Comparison of ENCODE assay signal across 1 cellular context in the genomic region with DNA sequence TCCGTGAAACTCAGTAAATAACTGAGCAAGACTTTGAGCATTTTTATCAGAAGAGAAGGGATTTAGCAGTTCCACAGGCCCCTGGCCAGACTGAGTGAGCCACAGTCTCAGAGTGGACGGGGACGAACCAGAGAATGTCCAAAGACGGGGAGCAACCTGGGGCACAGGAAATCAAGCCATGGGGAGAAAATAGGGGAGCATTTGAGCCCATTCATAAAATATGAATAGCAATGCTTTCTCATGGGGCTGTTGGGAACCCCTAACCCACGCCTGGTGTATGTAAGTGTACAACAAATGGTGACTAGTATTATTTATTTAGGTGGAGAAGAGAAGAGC.
TF ChIP-seq lines count a peak whose summit lies in the region.

No MANE protein-coding gene starts in this region.

TF ChIP-seq in HCT116, 20 proteins besides CTCF, POLR2A, EP300 and RAD21:
- TF ChIP-seq FOSL1 (IDR thresholded peaks at IDR 0.05; ENCODE audit: low read depth), result no peak
- TF ChIP-seq EZH2phosphoT487 (IDR thresholded peaks at IDR 0.05; ENCODE audit: borderline replicate concordance), result no peak
- no peak for TF ChIP-seq SRF (IDR thresholded peaks at IDR 0.05; ENCODE audit: low read depth)
- no peak for TF ChIP-seq JUND (IDR thresholded peaks at IDR 0.05)
- no peak for TF ChIP-seq EZH2 (IDR thresholded peaks at IDR 0.05)
- TF ChIP-seq SP1 (IDR thresholded peaks at IDR 0.05; ENCODE audit: low read depth), result no peak
- no peak for TF ChIP-seq ZNF274 (IDR thresholded peaks at IDR 0.05; ENCODE audit: low read depth, low read length)
- TF ChIP-seq SIN3A (IDR thresholded peaks at IDR 0.05; ENCODE audit: low read depth), result no peak
- no peak for TF ChIP-seq POLR2AphosphoS5 (IDR thresholded peaks at IDR 0.05; ENCODE audit: low read depth, low read length)
- TF ChIP-seq ELF1 (IDR thresholded peaks at IDR 0.05; ENCODE audit: borderline replicate concordance, low read depth), result no peak
- TF ChIP-seq, protein P1, sequence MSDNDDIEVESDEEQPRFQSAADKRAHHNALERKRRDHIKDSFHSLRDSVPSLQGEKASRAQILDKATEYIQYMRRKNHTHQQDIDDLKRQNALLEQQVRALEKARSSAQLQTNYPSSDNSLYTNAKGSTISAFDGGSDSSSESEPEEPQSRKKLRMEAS (IDR thresholded peaks at IDR 0.05), result no peak
- TF ChIP-seq, protein P2, sequence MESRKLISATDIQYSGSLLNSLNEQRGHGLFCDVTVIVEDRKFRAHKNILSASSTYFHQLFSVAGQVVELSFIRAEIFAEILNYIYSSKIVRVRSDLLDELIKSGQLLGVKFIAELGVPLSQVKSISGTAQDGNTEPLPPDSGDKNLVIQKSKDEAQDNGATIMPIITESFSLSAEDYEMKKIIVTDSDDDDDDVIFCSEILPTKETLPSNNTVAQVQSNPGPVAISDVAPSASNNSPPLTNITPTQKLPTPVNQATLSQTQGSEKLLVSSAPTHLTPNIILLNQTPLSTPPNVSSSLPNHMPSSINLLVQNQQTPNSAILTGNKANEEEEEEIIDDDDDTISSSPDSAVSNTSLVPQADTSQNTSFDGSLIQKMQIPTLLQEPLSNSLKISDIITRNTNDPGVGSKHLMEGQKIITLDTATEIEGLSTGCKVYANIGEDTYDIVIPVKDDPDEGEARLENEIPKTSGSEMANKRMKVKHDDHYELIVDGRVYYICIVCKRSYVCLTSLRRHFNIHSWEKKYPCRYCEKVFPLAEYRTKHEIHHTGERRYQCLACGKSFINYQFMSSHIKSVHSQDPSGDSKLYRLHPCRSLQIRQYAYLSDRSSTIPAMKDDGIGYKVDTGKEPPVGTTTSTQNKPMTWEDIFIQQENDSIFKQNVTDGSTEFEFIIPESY (IDR thresholded peaks at IDR 0.05; ENCODE audit: extremely low read depth, insufficient replicate concordance, low read length), result no peak
